Comparison of ENCODE assay signal across 28 cellular contexts in genomic region chr20:46104262-46104661, GRCh38.
"Had no signal": no experiment of that assay in that cellular context is flagged by ENCODE, and none has a peak within 500 bp of the region (broad histone marks: within the 10 kb centered on the region; RNA-seq: fewer than 3 reads in every experiment).

No MANE protein-coding gene starts in this region.

- H3K4me1 ChIP-seq: colonic mucosa, foreskin keratinocyte, gastrocnemius medialis, gastroesophageal sphincter had no signal

- DNase-seq: colonic mucosa; cortex of kidney; dermis blood vessel endothelial cell; dorsolateral prefrontal cortex; effector CD4-positive, alpha-beta T cell; effector CD8-positive, alpha-beta T cell; effector memory CD4-positive, alpha-beta T cell; effector memory CD8-positive, alpha-beta T cell; endodermal cell; erythroblast; esophagus squamous epithelium; foreskin fibroblast; foreskin keratinocyte; foreskin melanocyte; gastrocnemius medialis; glutamatergic neuron; head of caudate nucleus; heart left ventricle; heart right ventricle had no signal

- H3K27ac ChIP-seq: colonic mucosa, coronary artery, dorsolateral prefrontal cortex, epithelial cell of prostate, esophagus muscularis mucosa, esophagus squamous epithelium, foreskin keratinocyte, gastrocnemius medialis, gastroesophageal sphincter, heart left ventricle, heart right ventricle had no signal

- FAIRE-seq: colon, endometrium, endothelial cell of umbilical vein, frontal cortex had no signal

- ATAC-seq: effector memory CD8-positive, alpha-beta T cell; esophagus mucosa; foreskin keratinocyte; gastrocnemius medialis; gastroesophageal sphincter; heart left ventricle; heart right ventricle had no signal

- H3K9me3 ChIP-seq: colonic mucosa, esophagus muscularis mucosa, esophagus squamous epithelium, gastrocnemius medialis, heart left ventricle, heart right ventricle had no signal

- H3K36me3 ChIP-seq: colonic mucosa, esophagus muscularis mucosa, esophagus squamous epithelium, gastrocnemius medialis, gastroesophageal sphincter, heart left ventricle, heart right ventricle had no signal

- H3K4me3 ChIP-seq: colonic mucosa, coronary artery, dorsolateral prefrontal cortex, esophagus muscularis mucosa, esophagus squamous epithelium, gastrocnemius medialis, gastroesophageal sphincter, heart left ventricle, heart right ventricle had no signal
